14 cellular contexts compared by ENCODE assay signal in the genomic region with DNA sequence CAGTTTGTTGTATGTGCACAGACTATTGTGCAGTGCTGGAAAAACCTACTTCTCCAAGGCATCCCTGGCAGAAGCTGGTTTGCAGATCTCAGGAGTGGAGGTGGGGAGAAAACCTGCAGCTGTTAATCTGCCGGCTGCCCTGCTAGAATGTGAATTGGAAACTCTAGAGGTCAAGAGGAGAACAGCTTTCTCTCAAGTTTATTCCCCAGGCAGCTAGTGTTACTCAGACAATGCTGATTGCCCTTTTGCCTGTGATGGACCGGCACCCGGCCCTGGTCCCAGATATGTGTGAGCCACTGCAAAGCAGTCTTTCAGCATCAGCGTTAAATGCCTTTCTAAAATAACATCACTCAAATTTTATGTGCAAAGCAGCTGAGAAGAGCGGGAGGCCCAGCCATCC.
A peak's percentile ranks its signal among the peaks of the same experiment; 100 is the strongest.
DNase-seq lines count a peak whose midpoint lies in the region; ATAC-seq, FAIRE-seq and TF ChIP-seq lines count a peak whose summit lies in the region.
"Had no signal": no experiment of that assay in that cellular context is flagged by ENCODE, and none has a peak within 500 bp of the region (broad histone marks: within the 10 kb centered on the region; RNA-seq: fewer than 3 reads in every experiment).

No MANE protein-coding gene starts in this region.

- no peak overlapping the region for H3K23ac ChIP-seq in mesendoderm (ENCODE audit: low read length)

- H3K9me3 ChIP-seq in HepG2 (ENCODE audit: low read length) = no peaks in the 10 kb centered on the region
- no peaks in the 10 kb centered on the region for H3K9me3 ChIP-seq in right lobe of liver
- H3K9me3 ChIP-seq in esophagus muscularis mucosa = no peaks in the 10 kb centered on the region
- H3K9me3 ChIP-seq in ascending aorta = no peaks in the 10 kb centered on the region

- H3K56ac ChIP-seq in mesendoderm (ENCODE audit: low read length) = no peak overlapping the region

- H4K5ac ChIP-seq in mesendoderm (ENCODE audit: low read length) = no peak overlapping the region

- TF ChIP-seq POLR2A in HepG2 (IDR thresholded peaks at IDR 0.05; ENCODE audit: insufficient read depth in 1 of 2, low read depth in 2 of 2, low read length in 2 of 2) (no peak), right lobe of liver (IDR thresholded peaks at IDR 0.05) (no peak), esophagus muscularis mucosa (IDR thresholded peaks at IDR 0.05; ENCODE audit: low read depth) (no peak)

- intact Hi-C loops in HepG2 (cut with micrococcal nuclease; ENCODE audit: unreplicated experiment) (no loop called here), right lobe of liver (cut with DNase I) (no loop called here), esophagus muscularis mucosa (cut with DNase I) (no loop called here), ascending aorta (cut with DNase I) (no loop called here)

- no peak overlapping the region for H3K4me3 ChIP-seq in HepG2 (replicated peaks in 1 of 3; ENCODE audit: insufficient read depth in 1 of 3, low read depth in 2 of 3, low read length in 3 of 3)
- no peak overlapping the region for H3K4me3 ChIP-seq in right lobe of liver
- H3K4me3 ChIP-seq in esophagus muscularis mucosa = no peak overlapping the region
- no peak overlapping the region for H3K4me3 ChIP-seq in mesendoderm (ENCODE audit: low read length)
- H3K4me3 ChIP-seq in ascending aorta = no peak overlapping the region

- H3K4me2 ChIP-seq in HepG2 (ENCODE audit: low read depth, low read length) (peak overlapping the region; percentile 9; the same call in 1 of the 2 replicates), mesendoderm (ENCODE audit: low read length) (no peak overlapping the region)

- H4K8ac ChIP-seq in mesendoderm (ENCODE audit: low read depth, low read length) = no peak overlapping the region

- WGBS in HepG2 (ENCODE audit: low lambda C conversion rate) = 31% methylated on average over 5 of the region's 5 CpGs
- WGBS in right lobe of liver (ENCODE audit: insufficient coverage, low coverage, low lambda C conversion rate, missing lambda C conversion rate) = 78% methylated on average over 5 of the region's 5 CpGs
- WGBS in esophagus muscularis mucosa = 60% methylated on average over 5 of the region's 5 CpGs
- no CpG with 5 or more reads among the region's 5 CpGs for WGBS in mesendoderm (ENCODE audit: extremely low coverage, insufficient coverage, low lambda C conversion rate)

- no peaks in the 10 kb centered on the region for H3K36me3 ChIP-seq in HepG2 (replicated peaks in 1 of 2; ENCODE audit: control insufficient read depth in 1 of 2, insufficient read depth in 2 of 2, low read length in 2 of 2)
- H3K36me3 ChIP-seq in right lobe of liver = no peaks in the 10 kb centered on the region
- H3K36me3 ChIP-seq in esophagus muscularis mucosa = no peaks in the 10 kb centered on the region
- H3K36me3 ChIP-seq in mesendoderm (ENCODE audit: control insufficient read depth, insufficient read depth, low read length) = no peaks in the 10 kb centered on the region
- H3K36me3 ChIP-seq in ascending aorta = no peaks in the 10 kb centered on the region

- no peaks in the 10 kb centered on the region for H4K20me1 ChIP-seq in HepG2 (ENCODE audit: insufficient read depth, low read length)

- BruUV-seq in HepG2 (replicated peaks; lab: Mats Ljungman, UMichigan) = no TSS peak

- no peak overlapping the region for H2AK5ac ChIP-seq in mesendoderm (ENCODE audit: low read length)

- peaks cover 37% of the 10 kb centered on the region for H3K4me1 ChIP-seq in HepG2 (ENCODE audit: insufficient read depth, low read length)
- H3K4me1 ChIP-seq in right lobe of liver = no peaks in the 10 kb centered on the region
- peaks cover 3 to 19% (median 17%) of the 10 kb centered on the region in 4 donors for H3K4me1 ChIP-seq in esophagus muscularis mucosa
- H3K4me1 ChIP-seq in mesendoderm (ENCODE audit: control insufficient read depth, low read depth, low read length) = peaks cover 2% of the 10 kb centered on the region
- H3K4me1 ChIP-seq in ascending aorta = no peaks in the 10 kb centered on the region
- H3K4me1 ChIP-seq: foreskin keratinocyte had no signal

- TF ChIP-seq RAD21 in HepG2 (CRISPR knock-in tag; IDR thresholded peaks at IDR 0.05) = no peak

- H2BK5ac ChIP-seq in mesendoderm (ENCODE audit: low read length) = no peak overlapping the region

- no peak overlapping the region for H2BK15ac ChIP-seq in mesendoderm (replicated peaks; ENCODE audit: low read depth)

- H3K4ac ChIP-seq in mesendoderm (ENCODE audit: low read depth, low read length) = no peak overlapping the region

- H3K27me3 ChIP-seq in HepG2 (ENCODE audit: control insufficient read depth in 1 of 2, insufficient read depth in 2 of 2, low read length in 2 of 2) = no peaks in the 10 kb centered on the region
- H3K27me3 ChIP-seq in right lobe of liver = no peaks in the 10 kb centered on the region
- no peaks in the 10 kb centered on the region for H3K27me3 ChIP-seq in esophagus muscularis mucosa
- H3K27me3 ChIP-seq in mesendoderm (ENCODE audit: insufficient read depth, low read length, poor library complexity) = no peaks in the 10 kb centered on the region
- no peaks in the 10 kb centered on the region for H3K27me3 ChIP-seq in ascending aorta
- H3K27me3 ChIP-seq: foreskin keratinocyte had no signal

- FAIRE-seq in HepG2 (lab: Jason Lieb, UNC) = no peak

- POLR2A ChIA-PET in HepG2 (lab: Yijun Ruan, JAX) = no interaction called here

- no peak overlapping the region for H3K18ac ChIP-seq in mesendoderm (ENCODE audit: low read length)

- no peaks in the 10 kb centered on the region for H3K79me2 ChIP-seq in HepG2 (ENCODE audit: insufficient read depth, low read length)
- no peaks in the 10 kb centered on the region for H3K79me2 ChIP-seq in mesendoderm (ENCODE audit: control insufficient read depth, insufficient read depth, low read length)

- CTCF ChIA-PET in HepG2 (lab: Yijun Ruan, JAX; ENCODE audit: low intra/inter-chr PET ratio, low total read pairs) = no interaction called here

- H2AFZ ChIP-seq in HepG2 (ENCODE audit: low read length) = no peak overlapping the region

- TF ChIP-seq CTCF in HepG2 (CRISPR knock-in tag; IDR thresholded peaks at IDR 0.05) (no peak), right lobe of liver (IDR thresholded peaks at IDR 0.05) (no peak), esophagus muscularis mucosa (IDR thresholded peaks at IDR 0.05) (peak in 1 of 3 experiments; percentile 13), ascending aorta (IDR thresholded peaks at IDR 0.05) (no peak)

- H3K79me1 ChIP-seq in mesendoderm (ENCODE audit: low read length) = no peaks in the 10 kb centered on the region

- H3K27ac ChIP-seq in HepG2 (ENCODE audit: extremely low read length, insufficient read depth, low read length) (no peak overlapping the region), right lobe of liver (no peak overlapping the region), esophagus muscularis mucosa (replicated peaks in 1 of 4) (peak overlapping the region in 3 of 4 donors; percentile 20 to 47 (median 28)), mesendoderm (ENCODE audit: low read depth, low read length) (no peak overlapping the region), ascending aorta (no peak overlapping the region)
- H3K27ac ChIP-seq: foreskin keratinocyte had no signal

- ATAC-seq in HepG2 (peak; percentile 72), right lobe of liver (no peak), HG03432 (IDR thresholded peaks at IDR 0.05; ENCODE audit: unreplicated experiment) (no peak)
- ATAC-seq: foreskin keratinocyte had no signal

- in situ Hi-C loops in HepG2 (cut with HindIII; ENCODE audit: extremely low pct_ligation_motif_present, low pct_unique_long_range_greater_than_20kb) = no loop called here

- H3K9ac ChIP-seq in HepG2 (ENCODE audit: insufficient read depth, low read depth, low read length) (no peak overlapping the region), mesendoderm (ENCODE audit: low read length) (no peak overlapping the region)

- no peak for DNase-seq in HepG2 (ENCODE audit: low spot score)
- no peak for DNase-seq in right lobe of liver
- DNase-seq in esophagus muscularis mucosa (ENCODE audit: extremely low spot score) = no peak
- DNase-seq in mesendoderm = peak; percentile 58
- no peak for DNase-seq in T-helper 9 cell
- DNase-seq in ascending aorta (ENCODE audit: low spot score in 2 of 2) = no peak
- no peak for DNase-seq in mucosa of gallbladder (ENCODE audit: low spot score)
- DNase-seq: ACHN; activated gamma-delta T cell treated with Interleukin-2 at 50 U/mL for 16 hours; effector CD8-positive, alpha-beta T cell; foreskin keratinocyte; NCI-H1092 treated with DMSO at 0.1 percent for 48 hours; substantia nigra had no signal

- H2BK120ac ChIP-seq in mesendoderm (ENCODE audit: low read depth, low read length) = no peak overlapping the region

- TF ChIP-seq EP300 in HepG2 (IDR thresholded peaks at IDR 0.05; ENCODE audit: low read depth in 2 of 2, low read length in 2 of 2) (no peak), HepG2 (CRISPR knock-in tag; IDR thresholded peaks at IDR 0.05; ENCODE audit: borderline replicate concordance) (no peak), esophagus muscularis mucosa (IDR thresholded peaks at IDR 0.05) (no peak)

TF ChIP-seq in HepG2, 621 proteins besides CTCF, POLR2A, EP300 and RAD21 (continues in another document):
- TF ChIP-seq ONECUT2 (CRISPR knock-in tag; IDR thresholded peaks at IDR 0.05) (no peak), ZNF790 (CRISPR knock-in tag; IDR thresholded peaks at IDR 0.05; ENCODE audit: borderline replicate concordance) (no peak), HMGA1 (CRISPR knock-in tag; conservative IDR thresholded peaks at IDR 0.05) (no peak), PHF21A (CRISPR knock-in tag; IDR thresholded peaks at IDR 0.05) (no peak)
- TF ChIP-seq, protein P1, sequence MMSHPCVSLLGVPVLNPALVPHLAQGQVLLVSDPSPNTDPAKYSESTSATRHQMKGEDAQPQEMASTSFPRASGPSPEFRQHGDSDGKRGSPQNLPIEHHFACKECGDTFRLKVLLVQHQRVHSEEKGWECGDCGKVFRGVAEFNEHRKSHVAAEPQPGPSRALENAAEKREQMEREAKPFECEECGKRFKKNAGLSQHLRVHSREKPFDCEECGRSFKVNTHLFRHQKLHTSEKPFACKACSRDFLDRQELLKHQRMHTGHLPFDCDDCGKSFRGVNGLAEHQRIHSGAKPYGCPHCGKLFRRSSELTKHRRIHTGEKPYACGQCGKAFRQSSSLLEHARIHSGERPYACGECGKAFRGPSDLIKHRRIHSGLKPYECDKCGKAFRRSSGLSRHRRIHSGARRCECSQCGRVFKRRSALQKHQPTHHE (CRISPR knock-in tag; IDR thresholded peaks at IDR 0.05; ENCODE audit: borderline replicate concordance) = no peak

Comparison
In these comparisons a context has a peak if more than half of its experiments do, and no peak if none do; other contexts are left out.
1. H3K27ac ChIP-seq: peak in esophagus muscularis mucosa (3 of 4); none in HepG2 (single experiment), right lobe of liver (0 of 3), mesendoderm (single experiment) and ascending aorta (0 of 2).